Comparison of ENCODE assay signal across 27 cellular contexts in the genomic region with DNA sequence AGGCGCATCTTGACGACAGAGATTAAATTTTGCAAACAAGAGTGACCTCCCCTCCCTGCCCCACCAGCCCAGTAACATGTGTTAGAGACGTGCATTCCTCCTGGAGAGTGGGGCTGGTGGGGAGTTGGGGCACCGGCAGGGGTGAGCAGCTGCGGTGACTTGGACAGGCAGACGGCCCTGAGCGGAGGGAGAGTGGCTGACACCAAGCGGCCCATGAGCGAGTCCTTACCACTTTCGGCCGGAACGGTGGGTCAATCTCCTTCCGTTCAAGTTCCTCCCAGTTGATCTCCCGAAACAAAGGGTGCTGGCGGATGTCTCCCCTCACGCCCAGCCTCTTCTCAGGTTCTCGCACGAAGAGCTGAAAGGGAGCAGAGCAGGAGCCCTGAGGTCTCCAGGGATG.
"Had no signal": no experiment of that assay in that cellular context is flagged by ENCODE, and none has a peak within 500 bp of the region (broad histone marks: within the 10 kb centered on the region; RNA-seq: fewer than 3 reads in every experiment).

No MANE protein-coding gene starts in this region.

- H3K4me1 ChIP-seq: adrenal gland, esophagus squamous epithelium had no signal

- H3K27ac ChIP-seq: adrenal gland, body of pancreas, epithelial cell of prostate, esophagus squamous epithelium had no signal

- H3K4me3 ChIP-seq: adrenal gland, body of pancreas, esophagus squamous epithelium had no signal

- H3K9me3 ChIP-seq: adrenal gland, body of pancreas, esophagus squamous epithelium had no signal

- H3K4me3 Mint-ChIP-seq: activated CD4-positive, alpha-beta memory T cell treated with anti-CD3 and anti-CD28 coated beads for 36 hours; activated CD4-positive, alpha-beta T cell treated with anti-CD3 and anti-CD28 coated beads for 36 hours; activated CD4-positive, alpha-beta T cell treated with anti-CD3 and anti-CD28 coated beads, Interleukin-2, amount 10 ng/mL, durations not matched to agents 24 days and 14 days; activated naive CD4-positive, alpha-beta T cell treated with anti-CD3 and anti-CD28 coated beads, Interleukin-2, amount 50 U/mL, for 24 hours; activated naive CD8-positive, alpha-beta T cell treated with anti-CD3 and anti-CD28 coated beads for 36 hours; activated naive CD8-positive, alpha-beta T cell treated with anti-CD3 and anti-CD28 coated beads, Interleukin-2, amount 50 U/mL, for 24 hours; activated T-helper 1 cell treated with anti-CD3 and anti-CD28 coated beads, Interleukin-12 subunit alpha, Interleukin-12 subunit beta, Interleukin-2, Interleukin-4 antibody, amounts not matched to agents 30 ng/mL and 10 ng/mL and 1 ng/mL, durations not matched to agents 14 hours and 24 hours and 36 hours had no signal

- ATAC-seq: activated CD4-positive, alpha-beta T cell treated with anti-CD3 and anti-CD28 coated beads for 36 hours; activated naive CD8-positive, alpha-beta T cell treated with anti-CD3 and anti-CD28 coated beads, Interleukin-2, amount 50 U/mL, for 24 hours; body of pancreas had no signal

- H3K27me3 Mint-ChIP-seq: activated CD4-positive, alpha-beta memory T cell treated with anti-CD3 and anti-CD28 coated beads for 36 hours; activated CD4-positive, alpha-beta T cell treated with anti-CD3 and anti-CD28 coated beads for 36 hours; activated CD4-positive, alpha-beta T cell treated with anti-CD3 and anti-CD28 coated beads, Interleukin-2, amount 10 ng/mL, durations not matched to agents 24 days and 14 days; activated naive CD4-positive, alpha-beta T cell treated with anti-CD3 and anti-CD28 coated beads, Interleukin-2, amount 50 U/mL, for 24 hours; activated naive CD8-positive, alpha-beta T cell treated with anti-CD3 and anti-CD28 coated beads for 36 hours; activated naive CD8-positive, alpha-beta T cell treated with anti-CD3 and anti-CD28 coated beads, Interleukin-2, amount 50 U/mL, for 24 hours had no signal

- H3K27ac Mint-ChIP-seq: activated CD4-positive, alpha-beta T cell treated with anti-CD3 and anti-CD28 coated beads for 36 hours; activated CD4-positive, alpha-beta T cell treated with anti-CD3 and anti-CD28 coated beads, Interleukin-2, amount 10 ng/mL, durations not matched to agents 24 days and 14 days; activated naive CD4-positive, alpha-beta T cell treated with anti-CD3 and anti-CD28 coated beads, Interleukin-2, amount 50 U/mL, for 24 hours; activated naive CD8-positive, alpha-beta T cell treated with anti-CD3 and anti-CD28 coated beads for 36 hours; activated naive CD8-positive, alpha-beta T cell treated with anti-CD3 and anti-CD28 coated beads, Interleukin-2, amount 50 U/mL, for 24 hours; activated T-helper 1 cell treated with anti-CD3 and anti-CD28 coated beads, Interleukin-12 subunit alpha, Interleukin-12 subunit beta, Interleukin-2, Interleukin-4 antibody, amounts not matched to agents 30 ng/mL and 10 ng/mL and 1 ng/mL, durations not matched to agents 14 hours and 24 hours and 36 hours had no signal

- H3K9me3 Mint-ChIP-seq: activated CD4-positive, alpha-beta memory T cell treated with anti-CD3 and anti-CD28 coated beads for 36 hours; activated CD4-positive, alpha-beta T cell treated with anti-CD3 and anti-CD28 coated beads, Interleukin-2, amount 10 ng/mL, durations not matched to agents 24 days and 14 days; activated naive CD4-positive, alpha-beta T cell treated with anti-CD3 and anti-CD28 coated beads, Interleukin-2, amount 50 U/mL, for 24 hours; activated naive CD8-positive, alpha-beta T cell treated with anti-CD3 and anti-CD28 coated beads for 36 hours; activated naive CD8-positive, alpha-beta T cell treated with anti-CD3 and anti-CD28 coated beads, Interleukin-2, amount 50 U/mL, for 24 hours; activated T-helper 1 cell treated with anti-CD3 and anti-CD28 coated beads, Interleukin-12 subunit alpha, Interleukin-12 subunit beta, Interleukin-2, Interleukin-4 antibody, amounts not matched to agents 30 ng/mL and 10 ng/mL and 1 ng/mL, durations not matched to agents 14 hours and 24 hours and 36 hours had no signal

- H3K36me3 ChIP-seq: adrenal gland, esophagus squamous epithelium had no signal

- FAIRE-seq: colon, endometrium, endothelial cell of umbilical vein, frontal cortex had no signal

- DNase-seq: activated CD4-positive, alpha-beta memory T cell treated with anti-CD3 and anti-CD28 coated beads for 36 hours; activated CD4-positive, alpha-beta T cell treated with anti-CD3 and anti-CD28 coated beads for 36 hours; activated CD4-positive, alpha-beta T cell treated with anti-CD3 and anti-CD28 coated beads, Interleukin-2, amount 10 ng/mL, durations not matched to agents 24 days and 14 days; activated CD4-positive, CD25-positive, alpha-beta regulatory T cell; activated CD4-positive, CD25-positive, alpha-beta regulatory T cell treated with anti-CD3 and anti-CD28 coated beads, Interleukin-2, amount 50 U/mL, for 72 hours; activated gamma-delta T cell; activated naive CD4-positive, alpha-beta T cell; activated naive CD8-positive, alpha-beta T cell treated with anti-CD3 and anti-CD28 coated beads for 36 hours; activated naive CD8-positive, alpha-beta T cell treated with anti-CD3 and anti-CD28 coated beads, Interleukin-2, amount 50 U/mL, for 24 hours; activated T-cell treated with anti-CD3 and anti-CD28 coated beads, Interleukin-2, amount 50 U/mL, for 48 hours; adrenal gland; amygdala; aorta; body of pancreas; caudate nucleus; cortex of kidney; dermis blood vessel endothelial cell; effector CD8-positive, alpha-beta T cell; esophagus squamous epithelium; T-helper 2 cell had no signal
